ENCODE assay signal across 9 cellular contexts in the genomic region with DNA sequence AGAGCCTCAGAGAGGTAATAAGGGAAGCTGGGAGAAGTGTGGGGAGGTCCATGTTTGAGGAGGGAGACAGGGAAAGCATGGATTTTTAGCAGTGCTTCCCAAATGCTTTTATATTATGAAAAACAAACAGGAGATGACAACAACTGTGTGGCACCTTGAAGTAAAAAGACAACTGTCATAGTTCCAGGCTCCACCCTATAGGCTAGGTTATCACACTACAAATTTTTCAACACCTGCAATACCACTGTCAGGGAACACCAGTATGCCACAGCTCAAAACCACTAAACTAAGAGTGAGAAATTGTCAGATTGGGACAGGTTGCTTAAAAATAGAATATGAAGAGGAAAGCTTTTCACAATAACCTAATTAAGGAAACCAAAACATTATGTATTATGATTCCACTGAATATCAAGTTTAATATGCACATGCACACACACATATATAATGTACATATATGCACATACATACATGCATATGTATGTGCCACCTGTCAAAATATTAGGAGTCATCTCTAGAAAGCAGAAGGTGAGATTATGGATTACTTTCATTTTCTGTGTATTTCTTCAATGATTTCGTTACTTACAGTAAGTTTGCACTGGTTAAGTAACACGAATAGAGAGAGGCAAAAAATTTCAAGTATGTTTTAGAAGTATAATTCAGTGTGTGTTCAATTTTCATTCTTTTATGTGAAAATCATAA.
DNase-seq lines count a peak whose midpoint lies in the region; ATAC-seq and TF ChIP-seq lines count a peak whose summit lies in the region.
"Had no signal": no experiment of that assay in that cellular context is flagged by ENCODE, and none has a peak within 500 bp of the region (broad histone marks: within the 10 kb centered on the region; RNA-seq: fewer than 3 reads in every experiment).

No MANE protein-coding gene starts in this region.

- ATAC-seq in GM19043 (IDR thresholded peaks at IDR 0.05; ENCODE audit: low read depth, unreplicated experiment) = peak; percentile 90
- peak; percentile 96 for ATAC-seq in HG02840 (IDR thresholded peaks at IDR 0.05; ENCODE audit: low FRiP score, unreplicated experiment)
- peak; percentile 51 to 76 (median 67) for ATAC-seq in T-cell (replicated peaks in 1 of 4)
- ATAC-seq in heart right ventricle = no peak

- H3K27ac Mint-ChIP-seq in T-cell = peak overlapping the region; percentile 80 to 87
- H3K27ac Mint-ChIP-seq: HFFc6 had no signal

- CTCF ChIA-PET in T-cell (lab: Charles Lee) = interaction anchor here in 1 of 2 donors (1.0 kb wide), 1 partner anchor 69 kb away, joined by 3 read pairs; no protein-coding TSS in a partner anchor

- WGBS in spleen, 5 donors = 12 to 27% (median 16%) methylated on average over 2 of the region's 2 CpGs
- 70 to 87% methylated on average over 2 of the region's 2 CpGs for WGBS in heart right ventricle, 2 donors

- no peaks in the 10 kb centered on the region for H3K36me3 Mint-ChIP-seq in T-cell

- H3K4me1 ChIP-seq in spleen = peaks cover 4 to 26% (median 16%) of the 10 kb centered on the region in 6 donors
- H3K4me1 ChIP-seq in heart right ventricle = peaks cover 0 to 15% (median 0%) of the 10 kb centered on the region in 9 donors

- H3K4me3 ChIP-seq in spleen = peak overlapping the region in 6 of 8 donors; percentile 2 to 50 (median 12)
- H3K4me3 ChIP-seq in heart right ventricle = peak overlapping the region in 2 of 10 donors; percentile 7 to 10

- POLR2A ChIA-PET in T-cell (lab: Charles Lee) = no interaction called here

- H3K36me3 ChIP-seq in spleen = no peaks in the 10 kb centered on the region
- no peaks in the 10 kb centered on the region for H3K36me3 ChIP-seq in heart right ventricle

- peak overlapping the region; percentile 68 to 73 (median 73) for H3K4me3 Mint-ChIP-seq in T-cell
- H3K4me3 Mint-ChIP-seq: HFFc6 had no signal

- H3K27me3 ChIP-seq in spleen (replicated peaks in 1 of 7) = no peaks in the 10 kb centered on the region
- no peaks in the 10 kb centered on the region for H3K27me3 ChIP-seq in heart right ventricle

- TF ChIP-seq POLR2A in spleen (IDR thresholded peaks at IDR 0.05) = no peak

- H3K9me3 Mint-ChIP-seq in T-cell = peaks cover 4 to 13% (median 7%) of the 10 kb centered on the region in 3 donors
- H3K9me3 Mint-ChIP-seq: HFFc6 had no signal

- peaks cover 27 to 31% (median 29%) of the 10 kb centered on the region in 3 donors for H3K4me1 Mint-ChIP-seq in T-cell

- peak overlapping the region in 5 of 8 donors; percentile 22 to 53 (median 44) for H3K27ac ChIP-seq in spleen
- H3K27ac ChIP-seq in heart right ventricle = no peak overlapping the region

- intact Hi-C loops in spleen (cut with DNase I; ENCODE audit: low total_unique reads) = no loop called here
- intact Hi-C loops in heart right ventricle (cut with DNase I) = no loop called here

- TF ChIP-seq CTCF in spleen (IDR thresholded peaks at IDR 0.05 in 8 of 11, conservative IDR thresholded peaks at IDR 0.05 in 3 of 11) (no peak), heart right ventricle (IDR thresholded peaks at IDR 0.05) (no peak)

- H3K9me3 ChIP-seq in spleen (peaks cover 0 to 4% (median 0%) of the 10 kb centered on the region in 8 donors), heart right ventricle (no peaks in the 10 kb centered on the region)

- no peaks in the 10 kb centered on the region for H3K27me3 Mint-ChIP-seq in T-cell

- peak in 1 of 34 experiments; percentile 4 for DNase-seq in T-cell
- DNase-seq in spleen = no peak
- no peak for DNase-seq in SKM-1 treated with dmso at 0.1 percent for 144 hours (lab: John Stamatoyannopoulos, UW; ENCODE audit: unreplicated experiment)
- no peak for DNase-seq in activated CD4-positive, alpha-beta T cell treated with anti-CD3 and anti-CD28 coated beads, Interleukin-2, amount 50 U/mL, for 4 hours
- no peak for DNase-seq in heart right ventricle
- DNase-seq: cerebellar nuclear complex, HFFc6 had no signal

Comparison
In these comparisons a context has a peak if more than half of its experiments do, and no peak if none do; other contexts are left out.
1. ATAC-seq: peak in GM19043 (single experiment), HG02840 (single experiment) and T-cell (4 of 4); none in heart right ventricle (0 of 8).
2. H3K27ac ChIP-seq: peak in spleen (5 of 8); none in heart right ventricle (0 of 10).